27 cellular contexts compared by ENCODE assay signal in the genomic region with DNA sequence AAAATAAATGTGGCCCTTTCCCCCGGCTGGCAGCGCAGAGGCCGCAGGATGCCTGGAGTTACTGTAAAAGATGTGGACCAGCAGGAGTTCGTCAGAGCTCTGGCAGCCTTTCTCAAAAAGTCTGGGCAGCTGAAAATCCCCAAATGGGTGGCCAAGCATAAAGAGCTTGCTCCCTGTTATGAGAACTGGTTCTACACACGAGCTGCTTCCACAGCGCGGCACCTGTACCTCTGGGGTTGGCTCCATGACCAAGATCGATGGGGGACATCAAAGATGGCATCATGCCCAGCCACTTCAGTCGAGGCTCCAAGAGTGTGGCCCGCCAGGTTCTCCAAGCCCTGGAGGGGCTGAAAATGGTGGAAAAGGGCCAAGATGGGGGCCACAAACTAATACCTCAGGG.
"Had no signal": no experiment of that assay in that cellular context is flagged by ENCODE, and none has a peak within 500 bp of the region (broad histone marks: within the 10 kb centered on the region; RNA-seq: fewer than 3 reads in every experiment).

No MANE protein-coding gene starts in this region.

- H3K4me1 Mint-ChIP-seq: naive thymus-derived CD4-positive, alpha-beta T cell; neural progenitor cell had no signal

- H3K27me3 Mint-ChIP-seq: progenitor cell of endocrine pancreas had no signal

- ATAC-seq: esophagus mucosa; gastroesophageal sphincter; heart left ventricle; left lung; naive thymus-derived CD4-positive, alpha-beta T cell; stimulated activated memory B cell treated with anti-CD40 and anti-IgM and Interleukin-4, amounts not matched to agents 10 μg/mL and 1 μg/mL and 100 μg/mL, for 72 hours; stimulated activated naive CD8-positive, alpha-beta T cell treated with anti-CD3 and anti-CD28 coated beads, Interleukin-15, Interleukin-2, amounts not matched to agents 100 U/mL and 50 U/mL, for 24 hours; upper lobe of right lung had no signal

- H2AFZ ChIP-seq: hepatocyte, neural progenitor cell, parathyroid adenoma had no signal

- DNase-seq: dorsolateral prefrontal cortex; effector CD4-positive, alpha-beta T cell; foreskin fibroblast; heart left ventricle; kidney; left lung; mesenchymal stem cell; naive thymus-derived CD4-positive, alpha-beta T cell; spleen; stimulated activated CD4-positive, alpha-beta T cell treated with anti-CD3 and anti-CD28 coated beads, Interleukin-4, amount 100 ng/mL, for 4 hours; stimulated activated naive CD8-positive, alpha-beta T cell treated with anti-CD3 and anti-CD28 coated beads, Interleukin-15, Interleukin-2, amounts not matched to agents 100 U/mL and 50 U/mL, for 24 hours; testis; upper lobe of right lung; uterus had no signal

- H3K27ac Mint-ChIP-seq: mesothelial cell of epicardium; naive thymus-derived CD4-positive, alpha-beta T cell; nephron; neural progenitor cell; progenitor cell of endocrine pancreas; stimulated activated memory B cell treated with anti-CD40 and anti-IgM and Interleukin-4, amounts not matched to agents 10 μg/mL and 1 μg/mL and 100 μg/mL, for 72 hours had no signal

- H3K4me3 Mint-ChIP-seq: mesothelial cell of epicardium; naive thymus-derived CD4-positive, alpha-beta T cell; nephron; neural progenitor cell; stimulated activated memory B cell treated with anti-CD40 and anti-IgM and Interleukin-4, amounts not matched to agents 10 μg/mL and 1 μg/mL and 100 μg/mL, for 72 hours had no signal

- H3K9me3 ChIP-seq: testis, upper lobe of right lung, uterus had no signal

- H3K27me3 ChIP-seq: dorsolateral prefrontal cortex, gastroesophageal sphincter, heart left ventricle, hepatocyte, left lung, neural progenitor cell, right atrium auricular region, testis, tibial nerve, upper lobe of right lung, uterus had no signal

- H3K4me1 ChIP-seq: gastroesophageal sphincter, heart left ventricle, left lung, neural progenitor cell, parathyroid adenoma, right atrium auricular region, spleen, testis, tibial nerve, upper lobe of right lung, uterus had no signal

- H3K27ac ChIP-seq: dorsolateral prefrontal cortex, epithelial cell of prostate, gastroesophageal sphincter, heart left ventricle, hepatocyte, left lung, neural progenitor cell, parathyroid adenoma, right atrium auricular region, skin epidermis, spleen, testis, tibial nerve, upper lobe of right lung, uterus had no signal

- H3K36me3 Mint-ChIP-seq: neural progenitor cell had no signal

- H3K4me3 ChIP-seq: dorsolateral prefrontal cortex, gastroesophageal sphincter, heart left ventricle, hepatocyte, left lung, neural progenitor cell, right atrium auricular region, skin epidermis, spleen, testis, tibial nerve, upper lobe of right lung, uterus had no signal

- H3K4me2 ChIP-seq: hepatocyte, neural progenitor cell had no signal

- H3K36me3 ChIP-seq: gastroesophageal sphincter, heart left ventricle, left lung, neural progenitor cell, right atrium auricular region, spleen, tibial nerve, upper lobe of right lung, uterus had no signal

- H3K79me2 ChIP-seq: hepatocyte, parathyroid adenoma had no signal
